ENCODE assay signal across 2 cellular contexts in the genomic region with DNA sequence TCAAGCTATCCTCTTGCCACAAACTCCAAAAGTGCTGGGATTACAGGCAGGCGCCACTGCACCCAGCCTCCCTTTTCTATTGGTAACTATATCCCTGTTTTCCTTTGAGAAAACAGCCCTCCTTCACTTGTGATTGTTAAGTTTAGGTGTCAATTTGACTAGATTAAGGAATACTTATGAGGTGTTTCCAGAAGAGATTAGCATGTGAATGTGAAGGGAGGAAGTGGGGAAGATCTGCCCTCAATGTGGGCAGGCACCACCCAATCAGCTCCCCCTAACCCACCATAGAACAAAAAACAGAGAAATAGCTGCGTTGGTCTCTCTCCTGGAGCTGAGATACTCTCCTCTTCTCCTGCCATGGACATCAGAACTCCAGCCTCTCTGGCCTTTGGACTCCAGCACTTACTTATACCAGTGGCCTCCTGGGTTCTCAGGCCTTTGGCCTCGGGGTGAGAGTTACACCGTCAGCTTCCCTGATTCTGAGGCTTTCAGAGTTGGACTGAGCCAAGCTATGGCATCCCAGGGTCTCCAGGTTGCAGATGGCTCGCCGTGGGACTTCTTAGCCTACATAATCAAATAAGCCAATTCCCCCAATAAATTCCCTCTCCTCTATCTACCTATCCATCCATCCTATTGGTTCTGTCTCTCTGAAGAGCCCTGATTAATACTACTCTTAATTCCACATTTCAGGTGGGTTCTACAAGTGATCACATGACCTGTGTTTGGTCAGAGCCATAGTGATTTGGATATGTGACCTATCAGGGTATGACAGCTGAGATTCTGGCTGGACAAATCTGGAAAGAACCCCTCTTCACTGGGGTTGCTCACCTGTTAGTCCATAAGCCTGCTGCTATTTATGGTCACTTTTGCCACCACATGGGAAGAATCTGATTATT.
TF ChIP-seq lines count a peak whose summit lies in the region.

No MANE protein-coding gene starts in this region.

TF ChIP-seq in A549, 52 proteins besides CTCF, POLR2A, EP300 and RAD21:
- TF ChIP-seq, protein P1, sequence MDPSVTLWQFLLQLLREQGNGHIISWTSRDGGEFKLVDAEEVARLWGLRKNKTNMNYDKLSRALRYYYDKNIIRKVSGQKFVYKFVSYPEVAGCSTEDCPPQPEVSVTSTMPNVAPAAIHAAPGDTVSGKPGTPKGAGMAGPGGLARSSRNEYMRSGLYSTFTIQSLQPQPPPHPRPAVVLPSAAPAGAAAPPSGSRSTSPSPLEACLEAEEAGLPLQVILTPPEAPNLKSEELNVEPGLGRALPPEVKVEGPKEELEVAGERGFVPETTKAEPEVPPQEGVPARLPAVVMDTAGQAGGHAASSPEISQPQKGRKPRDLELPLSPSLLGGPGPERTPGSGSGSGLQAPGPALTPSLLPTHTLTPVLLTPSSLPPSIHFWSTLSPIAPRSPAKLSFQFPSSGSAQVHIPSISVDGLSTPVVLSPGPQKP (IDR thresholded peaks at IDR 0.05; ENCODE audit: low read depth, low read length), result no peak
- TF ChIP-seq HOXA7 (CRISPR knock-in tag; IDR thresholded peaks at IDR 0.05) (no peak), USF2 (IDR thresholded peaks at IDR 0.05) (0 out of 2 replicates have a peak, but pooled peaks have one; percentile 13)

TF ChIP-seq in GM23338, 12 proteins besides CTCF, POLR2A, EP300 and RAD21:
- TF ChIP-seq NANOG (IDR thresholded peaks at IDR 0.05; ENCODE audit: borderline replicate concordance) (no peak), ZNF462 (CRISPR knock-in tag; IDR thresholded peaks at IDR 0.05) (peak; percentile 41; the same call in 1 of the 2 replicates), ETS1 (IDR thresholded peaks at IDR 0.05) (no peak), CREB1 (CRISPR knock-in tag; IDR thresholded peaks at IDR 0.05; ENCODE audit: low read depth) (no peak)
